Comparison of ENCODE assay signal across 8 cellular contexts in the genomic region with DNA sequence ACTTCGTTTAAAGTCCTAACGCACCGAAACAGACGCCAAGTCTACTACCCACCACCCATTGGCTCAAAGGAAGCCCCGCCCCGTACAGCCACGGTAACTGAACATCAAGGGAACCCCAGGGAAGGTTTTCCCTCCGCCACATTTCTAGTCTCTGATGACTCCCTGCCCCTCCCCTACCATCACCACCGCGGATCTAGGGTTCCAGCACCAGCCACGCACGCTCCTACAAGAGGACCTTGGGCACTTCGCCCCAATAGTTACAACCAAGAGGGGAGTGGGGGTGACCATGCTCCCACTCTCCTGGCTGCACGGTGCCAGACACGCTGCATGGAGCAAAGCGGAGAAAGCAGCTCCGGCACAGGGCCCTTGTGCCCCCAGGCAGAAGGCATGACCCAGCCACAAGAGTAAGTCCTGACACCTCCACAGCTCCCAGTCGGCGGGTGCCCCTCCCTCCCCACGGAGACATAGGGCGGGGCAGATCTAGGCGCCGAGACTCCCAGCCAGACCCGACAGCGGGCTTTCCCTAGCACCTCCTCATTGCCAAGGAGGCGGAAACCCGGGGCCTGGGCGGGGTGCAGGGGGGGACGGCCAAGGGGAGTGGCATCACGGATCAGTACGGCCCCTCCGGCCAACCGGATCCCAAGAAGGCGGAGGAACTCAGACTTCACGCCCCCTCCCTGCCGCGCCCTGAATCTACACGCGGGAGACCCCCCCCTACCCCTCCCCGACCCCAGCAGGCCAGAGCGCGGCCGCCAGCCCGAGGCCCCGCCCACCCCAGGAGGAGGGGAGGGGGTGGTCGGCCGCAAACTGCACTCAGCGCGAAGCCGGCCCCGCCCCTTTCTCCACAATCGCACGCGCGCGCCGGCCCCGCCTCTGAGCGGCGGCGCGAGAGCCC. TPM values are rescaled to one million over a fixed set of nuclear protein-coding genes. Genes with fewer than 3 reads are reported as not detected.
DNase-seq lines count a peak whose midpoint lies in the region; ATAC-seq and TF ChIP-seq lines count a peak whose summit lies in the region.

No MANE protein-coding gene starts in this region.

- no peaks in the 10 kb centered on the region for H3K9me3 ChIP-seq in fibroblast of lung (ENCODE audit: control insufficient read depth, insufficient read depth, low read depth, low read length)

- peak overlapping the region; percentile 62 for H3K9ac ChIP-seq in fibroblast of lung (ENCODE audit: insufficient read depth, low read length)

- peak overlapping the region; percentile 74 to 99 (median 97) for H3K27ac Mint-ChIP-seq in naive thymus-derived CD8-positive, alpha-beta T cell
- H3K27ac Mint-ChIP-seq in stimulated activated effector memory CD8-positive, alpha-beta T cell treated with anti-CD3 and anti-CD28 coated beads, Interleukin-12 subunit alpha, Interleukin-12 subunit beta, amount 100 ng/mL, for 72 hours = peak overlapping the region; percentile 97

- peaks cover 32 to 67% (median 61%) of the 10 kb centered on the region in 4 donors for H3K4me1 Mint-ChIP-seq in naive thymus-derived CD8-positive, alpha-beta T cell
- H3K4me1 Mint-ChIP-seq in stimulated activated effector memory CD8-positive, alpha-beta T cell treated with anti-CD3 and anti-CD28 coated beads, Interleukin-12 subunit alpha, Interleukin-12 subunit beta, amount 100 ng/mL, for 72 hours = peaks cover 52% of the 10 kb centered on the region

- no peak for TF ChIP-seq CTCF in fibroblast of lung (conservative IDR thresholded peaks at IDR 0.05 in 1 of 2, IDR thresholded peaks at IDR 0.05 in 1 of 2; ENCODE audit: low read depth in 1 of 2, low read length in 2 of 2)

- ATAC-seq in GM21786 (IDR thresholded peaks at IDR 0.05; ENCODE audit: unreplicated experiment) = peak; percentile 21
- ATAC-seq in naive thymus-derived CD8-positive, alpha-beta T cell = peak; percentile 24 to 28
- peak; percentile 59 for ATAC-seq in stimulated activated effector memory CD8-positive, alpha-beta T cell treated with anti-CD3 and anti-CD28 coated beads, Interleukin-12 subunit alpha, Interleukin-12 subunit beta, amount 100 ng/mL, for 72 hours

- H3K9me3 Mint-ChIP-seq in naive thymus-derived CD8-positive, alpha-beta T cell = peaks cover 0 to 1% (median 0%) of the 10 kb centered on the region in 9 donors
- H3K9me3 Mint-ChIP-seq in stimulated activated effector memory CD8-positive, alpha-beta T cell treated with anti-CD3 and anti-CD28 coated beads, Interleukin-12 subunit alpha, Interleukin-12 subunit beta, amount 100 ng/mL, for 72 hours = no peaks in the 10 kb centered on the region

- peaks cover 5% of the 10 kb centered on the region for H3K4me1 ChIP-seq in fibroblast of lung (ENCODE audit: control insufficient read depth, extremely low read depth, insufficient read depth, low read length)

- H3K4me2 ChIP-seq in fibroblast of lung (ENCODE audit: extremely low read depth, insufficient read depth, low read length) = peak overlapping the region; percentile 99

- peak overlapping the region; percentile 73 to 99 (median 90) for H3K4me3 ChIP-seq in fibroblast of lung (replicated peaks in 1 of 4; ENCODE audit: control extremely low read depth in 1 of 4, insufficient read depth in 1 of 4, low read depth in 3 of 4, low read length in 4 of 4)

- POLR2A ChIA-PET in naive thymus-derived CD8-positive, alpha-beta T cell (lab: Charles Lee) = interaction anchor here (0.9 to 7.7 kb wide), 9 partner anchors 15 to 910 kb away, joined by 3 to 207 read pairs (median 10); a partner anchor contains a TSS

- no peaks in the 10 kb centered on the region for H3K27me3 ChIP-seq in fibroblast of lung (ENCODE audit: control insufficient read depth, insufficient read depth, low read length)

- peaks cover 0 to 8% (median 0%) of the 10 kb centered on the region in 3 donors for H3K36me3 Mint-ChIP-seq in naive thymus-derived CD8-positive, alpha-beta T cell
- peaks cover 58% of the 10 kb centered on the region for H3K36me3 Mint-ChIP-seq in stimulated activated effector memory CD8-positive, alpha-beta T cell treated with anti-CD3 and anti-CD28 coated beads, Interleukin-12 subunit alpha, Interleukin-12 subunit beta, amount 100 ng/mL, for 72 hours

- peaks cover 55% of the 10 kb centered on the region for H3K79me2 ChIP-seq in fibroblast of lung (ENCODE audit: control insufficient read depth, insufficient read depth, low read length)

- no peaks in the 10 kb centered on the region for H3K27me3 Mint-ChIP-seq in naive thymus-derived CD8-positive, alpha-beta T cell

- no peaks in the 10 kb centered on the region for H4K20me1 ChIP-seq in fibroblast of lung (ENCODE audit: control insufficient read depth, extremely low read depth, insufficient read depth, low read length)

- DNase-seq in COR-L47 (lab: John Stamatoyannopoulos, UW) (peak; percentile 97), LoVo (ENCODE audit: low spot score) (peak; percentile 96), RPMI7951 (ENCODE audit: low read depth) (peak; percentile 98), fibroblast of lung (ENCODE audit: low read depth in 2 of 2) (peak; percentile 96 to 98)
- DNase-seq in activated T-helper 1 cell treated with anti-CD3 and anti-CD28 coated beads, Interleukin-2, amount 50 U/mL, for 16 hours (ENCODE audit: low read depth in 1 of 2, low spot score in 1 of 2) = peak; percentile 92 to 94
- peak; percentile 87 to 98 (median 92) for DNase-seq in naive thymus-derived CD8-positive, alpha-beta T cell
- DNase-seq in stimulated activated effector memory CD8-positive, alpha-beta T cell treated with anti-CD3 and anti-CD28 coated beads, Interleukin-12 subunit alpha, Interleukin-12 subunit beta, amount 100 ng/mL, for 72 hours (ENCODE audit: low spot score in 2 of 2) = peak; percentile 90 to 95

- peak overlapping the region; percentile 92 for H3K27ac ChIP-seq in fibroblast of lung (ENCODE audit: insufficient read depth, low read length)

- H3K4me3 Mint-ChIP-seq in naive thymus-derived CD8-positive, alpha-beta T cell = peak overlapping the region; percentile 90 to 98 (median 96)
- peak overlapping the region; percentile 98 for H3K4me3 Mint-ChIP-seq in stimulated activated effector memory CD8-positive, alpha-beta T cell treated with anti-CD3 and anti-CD28 coated beads, Interleukin-12 subunit alpha, Interleukin-12 subunit beta, amount 100 ng/mL, for 72 hours

- peak overlapping the region; percentile 75 for H2AFZ ChIP-seq in fibroblast of lung (ENCODE audit: low read length)

- H3K36me3 ChIP-seq in fibroblast of lung (ENCODE audit: control insufficient read depth, insufficient read depth, low read length) = no peaks in the 10 kb centered on the region

RNA-seq across cellular contexts. Expression of a gene that starts 0.9 kb away (rescaled TPM):
- 22.8 and 29.7 TPM in 2 replicates for total RNA-seq in RPMI7951 (2014; rRNA removed; shearing (Covaris generic))
- total RNA-seq in fibroblast of lung = 21.1 and 27.2 TPM in 2 replicates
- polyA plus RNA-seq in fibroblast of lung = 23.0 and 30.3 TPM in 2 replicates
- polyA plus RNA-seq in fibroblast of lung (2012) = 18.8 TPM in 2 replicates
- 81.2 and 115 TPM in 2 replicates for polyA minus RNA-seq in fibroblast of lung (ENCODE audit: low replicate concordance)
- total RNA-seq in naive thymus-derived CD8-positive, alpha-beta T cell = 100 to 1,000 TPM; 130 to 137 TPM
- 10 to 100 TPM; 12.4 to 17.0 (median 12.7) TPM for polyA plus RNA-seq in naive thymus-derived CD8-positive, alpha-beta T cell

Comparison
In these comparisons a context has a peak if more than half of its experiments do, and no peak if none do; other contexts are left out.
1. Peak in every context shown above with its lines: DNase-seq, ATAC-seq, H3K4me3 ChIP-seq and H3K27ac ChIP-seq.